19 cellular contexts compared by ENCODE assay signal in the genomic region with DNA sequence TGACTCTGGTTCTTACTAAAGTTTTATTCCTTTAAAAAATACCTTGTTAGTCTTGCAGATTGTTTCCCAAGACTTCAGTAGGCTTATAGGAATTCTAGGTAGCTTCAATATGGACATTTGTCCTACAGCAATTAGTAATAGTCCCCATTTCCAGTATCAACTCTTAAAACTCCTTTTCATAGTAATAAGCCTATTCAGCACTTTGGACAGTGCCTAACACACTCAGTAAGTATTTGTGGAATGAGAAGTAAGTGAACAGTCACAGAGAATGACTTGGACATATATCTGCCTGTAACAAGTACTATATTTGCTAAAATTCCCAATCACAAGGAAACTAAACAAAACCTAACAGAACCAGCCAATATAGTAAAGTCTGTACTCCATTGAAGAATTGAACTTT.
DNase-seq lines count a peak whose midpoint lies in the region; ATAC-seq and TF ChIP-seq lines count a peak whose summit lies in the region.
"Had no signal": no experiment of that assay in that cellular context is flagged by ENCODE, and none has a peak within 500 bp of the region (broad histone marks: within the 10 kb centered on the region; RNA-seq: fewer than 3 reads in every experiment).

No MANE protein-coding gene starts in this region.

- CTCF ChIA-PET in SK-N-SH (lab: Yijun Ruan, JAX) = no interaction called here

- H3K27ac ChIP-seq in SK-N-SH (ENCODE audit: low read depth in 2 of 2, low read length in 1 of 2) (no peak overlapping the region), right cardiac atrium (ENCODE audit: low read length) (no peak overlapping the region), esophagus squamous epithelium (no peak overlapping the region)
- H3K27ac ChIP-seq: 22Rv1, RWPE1 had no signal

- no peaks in the 10 kb centered on the region for H4K20me1 ChIP-seq in SK-N-SH (ENCODE audit: insufficient read depth)

- intact Hi-C loops in right cardiac atrium (cut with DNase I) (no loop called here), esophagus squamous epithelium (cut with DNase I) (no loop called here)

- H3K9me3 ChIP-seq in SK-N-SH = no peaks in the 10 kb centered on the region
- no peaks in the 10 kb centered on the region for H3K9me3 ChIP-seq in right cardiac atrium (ENCODE audit: control insufficient read depth, low read length)
- H3K9me3 ChIP-seq in esophagus squamous epithelium = no peaks in the 10 kb centered on the region

- TF ChIP-seq EP300 in SK-N-SH (IDR thresholded peaks at IDR 0.05; ENCODE audit: borderline replicate concordance in 1 of 2, low read depth in 1 of 2, low read length in 1 of 2) = no peak

- H3K27me3 ChIP-seq in SK-N-SH (ENCODE audit: insufficient read depth) (no peaks in the 10 kb centered on the region), right cardiac atrium (ENCODE audit: control insufficient read depth, insufficient read depth) (no peaks in the 10 kb centered on the region), esophagus squamous epithelium (no peaks in the 10 kb centered on the region)

- H3K36me3 ChIP-seq in SK-N-SH (replicated peaks in 1 of 2; ENCODE audit: control insufficient read depth in 1 of 2, insufficient read depth in 2 of 2, low read length in 1 of 2) (no peaks in the 10 kb centered on the region), esophagus squamous epithelium (no peaks in the 10 kb centered on the region)

- H3K4me1 ChIP-seq in SK-N-SH (ENCODE audit: control insufficient read depth in 1 of 2, insufficient read depth in 2 of 2, low read depth in 1 of 2, low read length in 1 of 2) (no peaks in the 10 kb centered on the region), right cardiac atrium (ENCODE audit: control insufficient read depth, insufficient read depth, low read length) (no peaks in the 10 kb centered on the region), esophagus squamous epithelium (no peaks in the 10 kb centered on the region)

- no peak overlapping the region for H2AFZ ChIP-seq in SK-N-SH (ENCODE audit: low read depth)

- no peak for TF ChIP-seq POLR2A in esophagus squamous epithelium (IDR thresholded peaks at IDR 0.05)

- POLR2A ChIA-PET in SK-N-SH (lab: Yijun Ruan, JAX) = no interaction called here

- no peaks in the 10 kb centered on the region for H3F3A ChIP-seq in SK-N-SH (replicated peaks; ENCODE audit: insufficient read depth)

- DNase-seq in SK-N-SH (no peak), epithelial cell of esophagus (ENCODE audit: low read depth) (peak; percentile 2), right cardiac atrium (no peak), NCI-H146 (lab: John Stamatoyannopoulos, UW) (no peak), esophagus squamous epithelium (lab: John Stamatoyannopoulos, UW) (no peak), NCI-H1417 treated with DMSO at 0.1 percent for 48 hours (lab: John Stamatoyannopoulos, UW) (no peak)
- DNase-seq: CD8-positive, alpha-beta memory T cell; DND-41; HCEC 1CT; Karpas-422; NCI-H1105 treated with DMSO at 0.1 percent for 48 hours; NCI-H187 treated with DMSO at 0.1 percent for 48 hours; NCI-H345; NCI-H69; NK-92 treated with Interleukin-12 subunit alpha and Interleukin-12 subunit beta, amount 100 ng/mL, for 24 hours had no signal

- H3K4me3 ChIP-seq in SK-N-SH (ENCODE audit: low read depth in 2 of 2, low read length in 1 of 2) (no peak overlapping the region), epithelial cell of esophagus (ENCODE audit: low read length) (no peak overlapping the region), right cardiac atrium (ENCODE audit: low read length) (no peak overlapping the region), esophagus squamous epithelium (no peak overlapping the region)

- no peaks in the 10 kb centered on the region for H3K9me2 ChIP-seq in SK-N-SH

- H3K79me2 ChIP-seq in SK-N-SH (ENCODE audit: insufficient read depth) = no peaks in the 10 kb centered on the region

- TF ChIP-seq RAD21 in SK-N-SH (IDR thresholded peaks at IDR 0.05; ENCODE audit: low read length) = no peak

- H3K4me2 ChIP-seq in SK-N-SH = no peak overlapping the region

- no peak for ATAC-seq in SK-N-SH treated with all-trans-retinoic acid at 6 μM for 48 hours
- no peak for ATAC-seq in right cardiac atrium

- H3K9ac ChIP-seq in SK-N-SH = no peak overlapping the region

- TF ChIP-seq CTCF in SK-N-SH (IDR thresholded peaks at IDR 0.05) (no peak), epithelial cell of esophagus (IDR thresholded peaks at IDR 0.05; ENCODE audit: insufficient read depth, low read depth, low read length, missing control alignments) (no peak), esophagus squamous epithelium (IDR thresholded peaks at IDR 0.05) (no peak)

TF ChIP-seq in SK-N-SH, 30 proteins besides CTCF, POLR2A, EP300 and RAD21 (continues in another document):
- TF ChIP-seq, protein P1, sequence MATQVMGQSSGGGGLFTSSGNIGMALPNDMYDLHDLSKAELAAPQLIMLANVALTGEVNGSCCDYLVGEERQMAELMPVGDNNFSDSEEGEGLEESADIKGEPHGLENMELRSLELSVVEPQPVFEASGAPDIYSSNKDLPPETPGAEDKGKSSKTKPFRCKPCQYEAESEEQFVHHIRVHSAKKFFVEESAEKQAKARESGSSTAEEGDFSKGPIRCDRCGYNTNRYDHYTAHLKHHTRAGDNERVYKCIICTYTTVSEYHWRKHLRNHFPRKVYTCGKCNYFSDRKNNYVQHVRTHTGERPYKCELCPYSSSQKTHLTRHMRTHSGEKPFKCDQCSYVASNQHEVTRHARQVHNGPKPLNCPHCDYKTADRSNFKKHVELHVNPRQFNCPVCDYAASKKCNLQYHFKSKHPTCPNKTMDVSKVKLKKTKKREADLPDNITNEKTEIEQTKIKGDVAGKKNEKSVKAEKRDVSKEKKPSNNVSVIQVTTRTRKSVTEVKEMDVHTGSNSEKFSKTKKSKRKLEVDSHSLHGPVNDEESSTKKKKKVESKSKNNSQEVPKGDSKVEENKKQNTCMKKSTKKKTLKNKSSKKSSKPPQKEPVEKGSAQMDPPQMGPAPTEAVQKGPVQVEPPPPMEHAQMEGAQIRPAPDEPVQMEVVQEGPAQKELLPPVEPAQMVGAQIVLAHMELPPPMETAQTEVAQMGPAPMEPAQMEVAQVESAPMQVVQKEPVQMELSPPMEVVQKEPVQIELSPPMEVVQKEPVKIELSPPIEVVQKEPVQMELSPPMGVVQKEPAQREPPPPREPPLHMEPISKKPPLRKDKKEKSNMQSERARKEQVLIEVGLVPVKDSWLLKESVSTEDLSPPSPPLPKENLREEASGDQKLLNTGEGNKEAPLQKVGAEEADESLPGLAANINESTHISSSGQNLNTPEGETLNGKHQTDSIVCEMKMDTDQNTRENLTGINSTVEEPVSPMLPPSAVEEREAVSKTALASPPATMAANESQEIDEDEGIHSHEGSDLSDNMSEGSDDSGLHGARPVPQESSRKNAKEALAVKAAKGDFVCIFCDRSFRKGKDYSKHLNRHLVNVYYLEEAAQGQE (IDR thresholded peaks at IDR 0.05; ENCODE audit: low read depth, low read length) = peak; percentile 42; the same call in 1 of the 2 replicates

TF ChIP-seq in SK-N-SH treated with all-trans-retinoic acid at 6 μM for 48 hours, 23 proteins besides CTCF, POLR2A, EP300 and RAD21:
- TF ChIP-seq ESRRG (CRISPR knock-in tag; IDR thresholded peaks at IDR 0.05) (no peak), TCF4 (CRISPR knock-in tag; IDR thresholded peaks at IDR 0.05; ENCODE audit: borderline replicate concordance) (no peak)
- TF ChIP-seq, protein P2, sequence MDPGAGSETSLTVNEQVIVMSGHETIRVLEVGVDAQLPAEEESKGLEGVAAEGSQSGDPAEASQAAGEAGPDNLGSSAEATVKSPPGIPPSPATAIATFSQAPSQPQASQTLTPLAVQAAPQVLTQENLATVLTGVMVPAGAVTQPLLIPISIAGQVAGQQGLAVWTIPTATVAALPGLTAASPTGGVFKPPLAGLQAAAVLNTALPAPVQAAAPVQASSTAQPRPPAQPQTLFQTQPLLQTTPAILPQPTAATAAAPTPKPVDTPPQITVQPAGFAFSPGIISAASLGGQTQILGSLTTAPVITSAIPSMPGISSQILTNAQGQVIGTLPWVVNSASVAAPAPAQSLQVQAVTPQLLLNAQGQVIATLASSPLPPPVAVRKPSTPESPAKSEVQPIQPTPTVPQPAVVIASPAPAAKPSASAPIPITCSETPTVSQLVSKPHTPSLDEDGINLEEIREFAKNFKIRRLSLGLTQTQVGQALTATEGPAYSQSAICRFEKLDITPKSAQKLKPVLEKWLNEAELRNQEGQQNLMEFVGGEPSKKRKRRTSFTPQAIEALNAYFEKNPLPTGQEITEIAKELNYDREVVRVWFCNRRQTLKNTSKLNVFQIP (CRISPR knock-in tag; IDR thresholded peaks at IDR 0.05; ENCODE audit: borderline replicate concordance, low read depth) = no peak

TF ChIP-seq in PFSK-1, 5 proteins besides CTCF, POLR2A, EP300 and RAD21:
- no peak for TF ChIP-seq FOXP2 (optimal IDR thresholded peaks at IDR 0.05; ENCODE audit: borderline replicate concordance, extremely low read depth, extremely low read length, insufficient read depth)
- TF ChIP-seq SIN3A (IDR thresholded peaks at IDR 0.05; ENCODE audit: borderline replicate concordance, insufficient read depth, low read length) = no peak
- TF ChIP-seq, protein P1 (IDR thresholded peaks at IDR 0.05; ENCODE audit: insufficient read depth in 1 of 2, low read depth in 2 of 2, low read length in 2 of 2) = peak; percentile 61 to 80; a peak in 2 of 4 replicates
